Comparison of ENCODE assay signal across 2 cellular contexts in the genomic region with DNA sequence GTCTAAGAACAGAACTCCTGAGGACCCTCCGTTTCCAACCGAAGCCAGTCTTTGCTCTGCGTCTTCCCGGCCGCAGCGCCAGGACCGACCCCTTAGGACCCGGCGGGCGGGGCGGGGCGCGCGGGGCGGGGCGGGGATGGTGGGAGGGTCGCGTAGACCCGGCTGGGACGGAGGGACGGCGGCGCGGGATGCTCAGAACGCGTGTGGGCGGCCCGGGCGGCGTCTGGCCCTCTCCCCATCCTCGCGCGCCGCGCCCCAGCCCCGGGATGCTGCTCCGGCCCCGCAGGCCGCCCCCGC.
A peak's percentile ranks its signal among the peaks of the same experiment; 100 is the strongest.
TF ChIP-seq lines count a peak whose summit lies in the region.

A gene with protein sequence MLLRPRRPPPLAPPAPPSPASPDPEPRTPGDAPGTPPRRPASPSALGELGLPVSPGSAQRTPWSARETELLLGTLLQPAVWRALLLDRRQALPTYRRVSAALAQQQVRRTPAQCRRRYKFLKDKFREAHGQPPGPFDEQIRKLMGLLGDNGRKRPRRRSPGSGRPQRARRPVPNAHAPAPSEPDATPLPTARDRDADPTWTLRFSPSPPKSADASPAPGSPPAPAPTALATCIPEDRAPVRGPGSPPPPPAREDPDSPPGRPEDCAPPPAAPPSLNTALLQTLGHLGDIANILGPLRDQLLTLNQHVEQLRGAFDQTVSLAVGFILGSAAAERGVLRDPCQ (plus strand): TSS at position 195 of the 297 bp plus-strand sequence. CDS start 72 bp downstream, at position 267.

TF ChIP-seq in HEK293, 187 proteins besides CTCF, POLR2A, EP300 and RAD21 (continued from another document):
- TF ChIP-seq HOXA7 (CRISPR knock-in tag; IDR thresholded peaks at IDR 0.05; ENCODE audit: borderline replicate concordance) (no peak), ZSCAN16 (tag by site-specific recombination; IDR thresholded peaks at IDR 0.05) (no peak), ZNF521 (tag by site-specific recombination; IDR thresholded peaks at IDR 0.05) (no peak), SCRT1 (tag by site-specific recombination; IDR thresholded peaks at IDR 0.05; ENCODE audit: borderline replicate concordance) (no peak), SP3 (tag by site-specific recombination; IDR thresholded peaks at IDR 0.05) (0 out of 2 replicates have a peak, but pooled peaks have one; percentile 20), GLI2 (tag by site-specific recombination; IDR thresholded peaks at IDR 0.05; ENCODE audit: borderline replicate concordance, low read depth) (no peak), ZNF169 (tag by site-specific recombination; IDR thresholded peaks at IDR 0.05) (no peak), GFI1B (tag by site-specific recombination; IDR thresholded peaks at IDR 0.05) (no peak)
- TF ChIP-seq, protein P1, sequence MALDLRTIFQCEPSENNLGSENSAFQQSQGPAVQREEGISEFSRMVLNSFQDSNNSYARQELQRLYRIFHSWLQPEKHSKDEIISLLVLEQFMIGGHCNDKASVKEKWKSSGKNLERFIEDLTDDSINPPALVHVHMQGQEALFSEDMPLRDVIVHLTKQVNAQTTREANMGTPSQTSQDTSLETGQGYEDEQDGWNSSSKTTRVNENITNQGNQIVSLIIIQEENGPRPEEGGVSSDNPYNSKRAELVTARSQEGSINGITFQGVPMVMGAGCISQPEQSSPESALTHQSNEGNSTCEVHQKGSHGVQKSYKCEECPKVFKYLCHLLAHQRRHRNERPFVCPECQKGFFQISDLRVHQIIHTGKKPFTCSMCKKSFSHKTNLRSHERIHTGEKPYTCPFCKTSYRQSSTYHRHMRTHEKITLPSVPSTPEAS (tag by site-specific recombination; IDR thresholded peaks at IDR 0.05) = no peak
TF ChIP-seq in HEK293: peak in this region for 2.

TF ChIP-seq in neural cell, 6 proteins besides CTCF, POLR2A, EP300 and RAD21 (continued from another document):
- TF ChIP-seq, protein P2, sequence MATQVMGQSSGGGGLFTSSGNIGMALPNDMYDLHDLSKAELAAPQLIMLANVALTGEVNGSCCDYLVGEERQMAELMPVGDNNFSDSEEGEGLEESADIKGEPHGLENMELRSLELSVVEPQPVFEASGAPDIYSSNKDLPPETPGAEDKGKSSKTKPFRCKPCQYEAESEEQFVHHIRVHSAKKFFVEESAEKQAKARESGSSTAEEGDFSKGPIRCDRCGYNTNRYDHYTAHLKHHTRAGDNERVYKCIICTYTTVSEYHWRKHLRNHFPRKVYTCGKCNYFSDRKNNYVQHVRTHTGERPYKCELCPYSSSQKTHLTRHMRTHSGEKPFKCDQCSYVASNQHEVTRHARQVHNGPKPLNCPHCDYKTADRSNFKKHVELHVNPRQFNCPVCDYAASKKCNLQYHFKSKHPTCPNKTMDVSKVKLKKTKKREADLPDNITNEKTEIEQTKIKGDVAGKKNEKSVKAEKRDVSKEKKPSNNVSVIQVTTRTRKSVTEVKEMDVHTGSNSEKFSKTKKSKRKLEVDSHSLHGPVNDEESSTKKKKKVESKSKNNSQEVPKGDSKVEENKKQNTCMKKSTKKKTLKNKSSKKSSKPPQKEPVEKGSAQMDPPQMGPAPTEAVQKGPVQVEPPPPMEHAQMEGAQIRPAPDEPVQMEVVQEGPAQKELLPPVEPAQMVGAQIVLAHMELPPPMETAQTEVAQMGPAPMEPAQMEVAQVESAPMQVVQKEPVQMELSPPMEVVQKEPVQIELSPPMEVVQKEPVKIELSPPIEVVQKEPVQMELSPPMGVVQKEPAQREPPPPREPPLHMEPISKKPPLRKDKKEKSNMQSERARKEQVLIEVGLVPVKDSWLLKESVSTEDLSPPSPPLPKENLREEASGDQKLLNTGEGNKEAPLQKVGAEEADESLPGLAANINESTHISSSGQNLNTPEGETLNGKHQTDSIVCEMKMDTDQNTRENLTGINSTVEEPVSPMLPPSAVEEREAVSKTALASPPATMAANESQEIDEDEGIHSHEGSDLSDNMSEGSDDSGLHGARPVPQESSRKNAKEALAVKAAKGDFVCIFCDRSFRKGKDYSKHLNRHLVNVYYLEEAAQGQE (IDR thresholded peaks at IDR 0.05; ENCODE audit: borderline replicate concordance) = no peak
- no peak for TF ChIP-seq MXI1 (conservative IDR thresholded peaks at IDR 0.05; ENCODE audit: poor library complexity, severe bottlenecking)
- no peak for TF ChIP-seq EZH2 (IDR thresholded peaks at IDR 0.05; ENCODE audit: borderline replicate concordance, insufficient read depth, low read length, poor library complexity, severe bottlenecking)
- no peak for TF ChIP-seq TAF1 (IDR thresholded peaks at IDR 0.05; ENCODE audit: low read depth)
- TF ChIP-seq POLR2AphosphoS5 (IDR thresholded peaks at IDR 0.05) = no peak
